In genomic region chr15:44066211-44066827, GRCh38 we compare ENCODE assay signal across 9 cellular contexts.
DNase-seq lines count a peak whose midpoint lies in the region; ATAC-seq and TF ChIP-seq lines count a peak whose summit lies in the region.
"Had no signal": no experiment of that assay in that cellular context is flagged by ENCODE, and none has a peak within 500 bp of the region (broad histone marks: within the 10 kb centered on the region; RNA-seq: fewer than 3 reads in every experiment).

No MANE protein-coding gene starts in this region.

- H3K36me3 ChIP-seq in RWPE2 (ENCODE audit: low read depth) = no peaks in the 10 kb centered on the region

- no peaks in the 10 kb centered on the region for H3K27me3 ChIP-seq in RWPE2 (ENCODE audit: insufficient read depth, poor library complexity, severe bottlenecking)

- H3K27me3 Mint-ChIP-seq in activated T-helper 17 cell treated with anti-CD3 and anti-CD28 coated beads, Interleukin-2, amount 50 U/mL, for 72 hours = peaks cover 13% of the 10 kb centered on the region

- no peak overlapping the region for H3K4me3 ChIP-seq in RWPE2 (ENCODE audit: severe bottlenecking)

- peak; percentile 78 for ATAC-seq in RWPE2 (ENCODE audit: low read depth)
- ATAC-seq in activated T-helper 17 cell treated with anti-CD3 and anti-CD28 coated beads, Interleukin-2, amount 50 U/mL, for 72 hours (replicated peaks) = peak; percentile 56
- ATAC-seq in HG02981 (IDR thresholded peaks at IDR 0.05; ENCODE audit: unreplicated experiment) = no peak
- no peak for ATAC-seq in GM21526 (IDR thresholded peaks at IDR 0.05; ENCODE audit: low FRiP score, unreplicated experiment)

- peak; percentile 86 for TF ChIP-seq CTCF in LNCAP (IDR thresholded peaks at IDR 0.05)
- TF ChIP-seq CTCF in RWPE2 (IDR thresholded peaks at IDR 0.05; ENCODE audit: poor library complexity, severe bottlenecking) = peak; percentile 99

- H3K9me3 ChIP-seq in RWPE2 (ENCODE audit: severe bottlenecking) = no peaks in the 10 kb centered on the region

- H3K4me1 Mint-ChIP-seq in activated T-helper 17 cell treated with anti-CD3 and anti-CD28 coated beads, Interleukin-2, amount 50 U/mL, for 72 hours = peaks cover 6% of the 10 kb centered on the region

- H3K27ac ChIP-seq in RWPE2 (ENCODE audit: poor library complexity, severe bottlenecking) = peak overlapping the region; percentile 2

- DNase-seq in DMS153 treated with DMSO at 0.1 percent for 48 hours (lab: John Stamatoyannopoulos, UW; ENCODE audit: unreplicated experiment) (peak; percentile 25), RWPE2 (ENCODE audit: low spot score) (no peak), germinal center (ENCODE audit: low spot score) (peak; percentile 55), putamen (ENCODE audit: low spot score) (peak; percentile 59)

- H3K4me3 Mint-ChIP-seq in activated T-helper 17 cell treated with anti-CD3 and anti-CD28 coated beads, Interleukin-2, amount 50 U/mL, for 72 hours = no peak overlapping the region
- H3K4me3 Mint-ChIP-seq: activated naive CD8-positive, alpha-beta T cell had no signal

- H3K27ac Mint-ChIP-seq in activated T-helper 17 cell treated with anti-CD3 and anti-CD28 coated beads, Interleukin-2, amount 50 U/mL, for 72 hours = no peak overlapping the region
- H3K27ac Mint-ChIP-seq: activated naive CD8-positive, alpha-beta T cell had no signal

- no peaks in the 10 kb centered on the region for H3K36me3 Mint-ChIP-seq in activated T-helper 17 cell treated with anti-CD3 and anti-CD28 coated beads, Interleukin-2, amount 50 U/mL, for 72 hours (ENCODE audit: low read depth)
- H3K36me3 Mint-ChIP-seq: activated naive CD8-positive, alpha-beta T cell had no signal

- peaks cover 7% of the 10 kb centered on the region for H3K4me1 ChIP-seq in RWPE2 (ENCODE audit: insufficient read depth, poor library complexity, severe bottlenecking)

- no peaks in the 10 kb centered on the region for H3K9me3 Mint-ChIP-seq in activated T-helper 17 cell treated with anti-CD3 and anti-CD28 coated beads, Interleukin-2, amount 50 U/mL, for 72 hours

Comparison
In these comparisons a context has a peak if more than half of its experiments do, and no peak if none do; other contexts are left out.
1. ATAC-seq: peak in RWPE2 (single experiment) and activated T-helper 17 cell treated with anti-CD3 and anti-CD28 coated beads, Interleukin-2, amount 50 U/mL, for 72 hours (single experiment); none in HG02981 (single experiment) and GM21526 (single experiment).